ENCODE assay signal across 12 cellular contexts in the genomic region with DNA sequence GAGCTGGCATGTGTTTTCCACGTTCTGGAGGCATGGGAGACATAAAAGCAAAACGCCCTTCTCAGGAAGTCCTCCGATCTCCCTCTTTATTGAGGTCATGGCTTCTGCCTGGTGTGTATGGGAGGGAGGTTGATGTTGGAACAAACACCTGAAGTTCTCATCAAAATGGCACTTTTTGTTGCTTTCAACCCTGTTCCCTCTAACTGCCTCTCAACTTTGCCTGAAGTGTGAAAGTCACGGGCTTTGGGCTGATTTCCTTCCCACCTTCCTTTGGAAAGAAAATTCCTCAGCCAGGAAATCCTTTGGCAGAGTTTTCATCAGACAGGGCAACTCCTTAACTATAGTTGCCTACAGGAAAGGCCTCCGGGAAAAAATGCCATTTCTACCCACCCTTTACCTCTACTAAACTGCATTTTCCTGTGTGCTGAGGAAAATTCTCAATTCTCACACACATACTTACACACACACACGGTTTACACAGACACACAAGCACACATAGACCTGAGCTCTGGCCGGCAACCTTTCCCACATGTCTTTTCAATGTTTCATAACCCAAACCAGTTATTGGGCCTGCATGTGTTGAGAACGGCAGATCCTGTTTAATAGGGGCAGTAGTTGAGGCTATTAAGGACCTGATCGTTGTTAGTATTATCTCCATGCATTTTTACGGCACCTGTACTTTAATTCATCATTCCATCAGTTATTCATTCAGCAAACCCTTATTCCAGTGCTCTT. TPM values are rescaled to one million over a fixed set of nuclear protein-coding genes. Genes with fewer than 3 reads are reported as not detected.
DNase-seq lines count a peak whose midpoint lies in the region; TF ChIP-seq lines count a peak whose summit lies in the region.
"Had no signal": no experiment of that assay in that cellular context is flagged by ENCODE, and none has a peak within 500 bp of the region (broad histone marks: within the 10 kb centered on the region; RNA-seq: fewer than 3 reads in every experiment).

No MANE protein-coding gene starts in this region.

- H3F3A ChIP-seq in smooth muscle cell (ENCODE audit: low read depth): peaks cover 1% of the 10 kb centered on the region

- H3K9me3 ChIP-seq in liver (ENCODE audit: control insufficient read depth in 4 of 4, low read length in 3 of 4) (no peaks in the 10 kb centered on the region), smooth muscle cell (replicated peaks; ENCODE audit: low read depth) (no peaks in the 10 kb centered on the region)

- TF ChIP-seq CTCF in GM13976 (IDR thresholded peaks at IDR 0.05; ENCODE audit: borderline replicate concordance, control extremely low read depth, extremely low read depth, insufficient read depth, missing control alignments): peak; percentile 6
- no peak for TF ChIP-seq CTCF in liver (IDR thresholded peaks at IDR 0.05; ENCODE audit: low read depth, low read length, missing input control)
- TF ChIP-seq CTCF in smooth muscle cell (IDR thresholded peaks at IDR 0.05; ENCODE audit: borderline replicate concordance, insufficient read depth, poor library complexity, severe bottlenecking): no peak

- no peak for DNase-seq in GM13976 (ENCODE audit: low spot score)
- DNase-seq in activated T-helper 2 cell treated with anti-CD3 and anti-CD28 coated beads, Interferon-gamma antibody, Interleukin-2, Interleukin-4, amounts not matched to agents 10 μg/mL and 5 μg/mL and 100 μg/mL, durations not matched to agents 14 hours and 24 hours and 36 hours (ENCODE audit: low spot score): no peak
- DNase-seq in smooth muscle cell (lab: John Stamatoyannopoulos, UW; ENCODE audit: unreplicated experiment): no peak
- DNase-seq in central memory CD4-positive, alpha-beta T cell: no peak
- no peak for DNase-seq in kidney glomerular epithelial cell (lab: John Stamatoyannopoulos, UW)
- no peak for DNase-seq in stimulated activated CD4-positive, alpha-beta T cell treated with anti-CD3 and anti-CD28 coated beads, Interleukin-15, amount 100 ng/mL, for 24 hours
- DNase-seq in NCI-H2081 (lab: John Stamatoyannopoulos, UW): no peak
- DNase-seq: DND-41, NCI-H69 had no signal

- H3K79me2 ChIP-seq in smooth muscle cell (ENCODE audit: low read depth): peaks cover 31% of the 10 kb centered on the region

- H3K4me3 Mint-ChIP-seq in activated T-helper 2 cell treated with anti-CD3 and anti-CD28 coated beads, Interferon-gamma antibody, Interleukin-2, Interleukin-4, amounts not matched to agents 10 μg/mL and 5 μg/mL and 100 μg/mL, durations not matched to agents 14 hours and 24 hours and 36 hours (ENCODE audit: low read depth): no peak overlapping the region
- H3K4me3 Mint-ChIP-seq: T-helper 1 cell treated with Interleukin-12 subunit alpha and Interleukin-12 subunit beta and Interleukin-4 antibody, amounts not matched to agents 30 μg/mL and 1 μg/mL, for 36 hours had no signal

- intact Hi-C loops in activated T-helper 2 cell treated with anti-CD3 and anti-CD28 coated beads, Interferon-gamma antibody, Interleukin-2, Interleukin-4, amounts not matched to agents 10 μg/mL and 5 μg/mL and 100 μg/mL, durations not matched to agents 14 hours and 24 hours and 36 hours (cut with micrococcal nuclease): no loop called here

- H3K27me3 Mint-ChIP-seq in activated T-helper 2 cell treated with anti-CD3 and anti-CD28 coated beads, Interferon-gamma antibody, Interleukin-2, Interleukin-4, amounts not matched to agents 10 μg/mL and 5 μg/mL and 100 μg/mL, durations not matched to agents 14 hours and 24 hours and 36 hours (ENCODE audit: low read depth): no peaks in the 10 kb centered on the region

- H3K36me3 ChIP-seq in liver (ENCODE audit: control insufficient read depth in 4 of 4, insufficient read depth in 3 of 4, low read depth in 1 of 4, low read length in 3 of 4) (peaks cover 0 to 16% (median 10%) of the 10 kb centered on the region in 4 donors), smooth muscle cell (ENCODE audit: low read depth) (no peaks in the 10 kb centered on the region)

- in situ Hi-C loops in GM13976 (cut with MboI; ENCODE audit: low sequenced_read_pairs, unreplicated experiment): no loop called here

- no peak overlapping the region for H3K4me3 ChIP-seq in liver (ENCODE audit: low read depth in 1 of 3, low read length in 3 of 3)
- H3K4me3 ChIP-seq in smooth muscle cell: no peak overlapping the region

- H3K4me1 Mint-ChIP-seq in activated T-helper 2 cell treated with anti-CD3 and anti-CD28 coated beads, Interferon-gamma antibody, Interleukin-2, Interleukin-4, amounts not matched to agents 10 μg/mL and 5 μg/mL and 100 μg/mL, durations not matched to agents 14 hours and 24 hours and 36 hours (ENCODE audit: low read depth): peaks cover 34% of the 10 kb centered on the region

- TF ChIP-seq RAD21 in liver (IDR thresholded peaks at IDR 0.05): no peak

- H3K27ac ChIP-seq in liver (ENCODE audit: low read depth in 1 of 2, low read length in 2 of 2) (peak overlapping the region; percentile 65 to 69), smooth muscle cell (ENCODE audit: low read depth) (peak overlapping the region; percentile 35)

- H3K36me3 Mint-ChIP-seq in activated T-helper 2 cell treated with anti-CD3 and anti-CD28 coated beads, Interferon-gamma antibody, Interleukin-2, Interleukin-4, amounts not matched to agents 10 μg/mL and 5 μg/mL and 100 μg/mL, durations not matched to agents 14 hours and 24 hours and 36 hours (ENCODE audit: low read depth): peaks cover 42% of the 10 kb centered on the region

- no peak overlapping the region for H2AFZ ChIP-seq in smooth muscle cell (ENCODE audit: low read depth)

- H3K27me3 ChIP-seq in liver (ENCODE audit: control insufficient read depth in 4 of 4, insufficient read depth in 4 of 4, low read length in 3 of 4) (no peaks in the 10 kb centered on the region), smooth muscle cell (ENCODE audit: low read depth) (no peaks in the 10 kb centered on the region)

- H3K4me2 ChIP-seq in smooth muscle cell: no peak overlapping the region

- peak overlapping the region; percentile 4 for H3K27ac Mint-ChIP-seq in activated T-helper 2 cell treated with anti-CD3 and anti-CD28 coated beads, Interferon-gamma antibody, Interleukin-2, Interleukin-4, amounts not matched to agents 10 μg/mL and 5 μg/mL and 100 μg/mL, durations not matched to agents 14 hours and 24 hours and 36 hours
- H3K27ac Mint-ChIP-seq: T-helper 1 cell treated with Interleukin-12 subunit alpha and Interleukin-12 subunit beta and Interleukin-4 antibody, amounts not matched to agents 30 μg/mL and 1 μg/mL, for 36 hours had no signal

- H3K9me3 Mint-ChIP-seq in activated T-helper 2 cell treated with anti-CD3 and anti-CD28 coated beads, Interferon-gamma antibody, Interleukin-2, Interleukin-4, amounts not matched to agents 10 μg/mL and 5 μg/mL and 100 μg/mL, durations not matched to agents 14 hours and 24 hours and 36 hours: peaks cover 3% of the 10 kb centered on the region

- WGBS in liver: 81% methylated on average over 10 of the region's 10 CpGs
- WGBS in smooth muscle cell (ENCODE audit: low lambda C conversion rate): 66% methylated on average over 10 of the region's 10 CpGs

- H4K20me1 ChIP-seq in smooth muscle cell (ENCODE audit: low read depth): peaks cover 43% of the 10 kb centered on the region

- H3K9ac ChIP-seq in liver (ENCODE audit: low read depth in 1 of 2, low read length in 2 of 2) (no peak overlapping the region), smooth muscle cell (ENCODE audit: low read depth) (no peak overlapping the region)

- H3K4me1 ChIP-seq in liver (ENCODE audit: control insufficient read depth in 4 of 4, insufficient read depth in 4 of 4, low read length in 3 of 4) (peaks cover 26 to 53% (median 33%) of the 10 kb centered on the region in 4 donors), smooth muscle cell (ENCODE audit: low read depth) (peaks cover 8% of the 10 kb centered on the region)

TF ChIP-seq in liver, 16 proteins besides CTCF, POLR2A, EP300 and RAD21 (continues in another document):
- TF ChIP-seq FOXA1 (IDR thresholded peaks at IDR 0.05) (no peak), FOXA2 (IDR thresholded peaks at IDR 0.05) (no peak), RXRA (IDR thresholded peaks at IDR 0.05) (no peak), NR2F2 (IDR thresholded peaks at IDR 0.05) (no peak)
- TF ChIP-seq, protein P1, sequence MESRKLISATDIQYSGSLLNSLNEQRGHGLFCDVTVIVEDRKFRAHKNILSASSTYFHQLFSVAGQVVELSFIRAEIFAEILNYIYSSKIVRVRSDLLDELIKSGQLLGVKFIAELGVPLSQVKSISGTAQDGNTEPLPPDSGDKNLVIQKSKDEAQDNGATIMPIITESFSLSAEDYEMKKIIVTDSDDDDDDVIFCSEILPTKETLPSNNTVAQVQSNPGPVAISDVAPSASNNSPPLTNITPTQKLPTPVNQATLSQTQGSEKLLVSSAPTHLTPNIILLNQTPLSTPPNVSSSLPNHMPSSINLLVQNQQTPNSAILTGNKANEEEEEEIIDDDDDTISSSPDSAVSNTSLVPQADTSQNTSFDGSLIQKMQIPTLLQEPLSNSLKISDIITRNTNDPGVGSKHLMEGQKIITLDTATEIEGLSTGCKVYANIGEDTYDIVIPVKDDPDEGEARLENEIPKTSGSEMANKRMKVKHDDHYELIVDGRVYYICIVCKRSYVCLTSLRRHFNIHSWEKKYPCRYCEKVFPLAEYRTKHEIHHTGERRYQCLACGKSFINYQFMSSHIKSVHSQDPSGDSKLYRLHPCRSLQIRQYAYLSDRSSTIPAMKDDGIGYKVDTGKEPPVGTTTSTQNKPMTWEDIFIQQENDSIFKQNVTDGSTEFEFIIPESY (IDR thresholded peaks at IDR 0.05): no peak

RNA-seq across cellular contexts. Expression of a gene that starts 36.4 kb away (rescaled TPM):
- total RNA-seq in activated T-helper 2 cell treated with anti-CD3 and anti-CD28 coated beads, Interferon-gamma antibody, Interleukin-2, Interleukin-4, amounts not matched to agents 10 μg/mL and 5 μg/mL and 100 μg/mL, durations not matched to agents 14 hours and 24 hours and 36 hours: not detected in 2 replicates
- total RNA-seq in liver (1 to 10 TPM in 1 of 2 donors, not detected in 1; 1.0 TPM), smooth muscle cell (not detected in 2 replicates)
- polyA plus RNA-seq in liver (10 to 100 TPM in 1 of 2 donors, under 1 TPM in 1; 0.16 to 13.1 TPM), smooth muscle cell (not detected in 2 replicates)
- total RNA-seq: M059J had no signal

RNA-seq across cellular contexts. Expression of a gene that starts 53.3 kb away (rescaled TPM):
- 10.4 and 10.7 TPM in 2 replicates for total RNA-seq in activated T-helper 2 cell treated with anti-CD3 and anti-CD28 coated beads, Interferon-gamma antibody, Interleukin-2, Interleukin-4, amounts not matched to agents 10 μg/mL and 5 μg/mL and 100 μg/mL, durations not matched to agents 14 hours and 24 hours and 36 hours
- total RNA-seq in liver (10 to 100 TPM; 30.0 to 30.6 TPM), smooth muscle cell (18.3 and 35.7 TPM in 2 replicates)
- polyA plus RNA-seq in liver (10 to 100 TPM; 30.5 to 55.0 TPM), smooth muscle cell (9.3 and 11.5 TPM in 2 replicates)

RNA-seq across cellular contexts. Expression of a gene that starts 57.0 kb away (rescaled TPM):
- total RNA-seq in activated T-helper 2 cell treated with anti-CD3 and anti-CD28 coated beads, Interferon-gamma antibody, Interleukin-2, Interleukin-4, amounts not matched to agents 10 μg/mL and 5 μg/mL and 100 μg/mL, durations not matched to agents 14 hours and 24 hours and 36 hours: 18.0 and 19.9 TPM in 2 replicates
- total RNA-seq in liver: 10 to 100 TPM; 25.3 to 43.6 TPM
- 10 to 100 TPM; 12.3 to 29.9 TPM for polyA plus RNA-seq in liver
- 33.9 and 45.3 TPM in 2 replicates for total RNA-seq in smooth muscle cell
- 18.0 and 18.2 TPM in 2 replicates for polyA plus RNA-seq in smooth muscle cell
